8 cellular contexts compared by ENCODE assay signal in the genomic region with DNA sequence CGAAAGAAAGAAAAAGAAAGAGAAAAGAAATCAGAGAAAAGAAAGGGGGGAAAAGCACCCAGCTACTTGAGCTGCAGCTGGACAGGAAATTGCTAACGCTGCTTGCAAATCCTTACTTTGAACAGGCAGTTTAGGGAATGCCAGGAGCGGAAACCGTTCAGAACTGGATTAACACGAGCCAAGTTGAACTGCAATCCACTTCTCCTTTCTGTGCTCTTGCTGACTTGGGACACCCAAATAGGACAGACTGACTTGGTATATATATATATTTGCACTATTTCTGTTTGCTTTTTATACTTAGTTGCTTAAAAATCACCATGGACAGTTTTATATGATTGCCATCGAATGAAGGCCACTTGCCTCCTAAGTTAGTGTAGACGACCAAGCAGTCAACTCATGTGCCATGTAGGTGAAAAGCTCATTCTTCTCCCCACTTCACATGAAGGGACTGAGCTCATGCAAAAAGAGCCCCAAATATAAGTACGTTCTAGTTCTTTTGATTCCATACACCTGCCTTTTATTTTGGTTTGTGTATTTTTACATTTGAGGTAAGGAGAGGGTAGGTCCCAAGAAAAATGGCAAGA. TPM values are rescaled to one million over a fixed set of nuclear protein-coding genes. Genes with fewer than 3 reads are reported as not detected.
DNase-seq lines count a peak whose midpoint lies in the region; ATAC-seq, FAIRE-seq and TF ChIP-seq lines count a peak whose summit lies in the region.

No MANE protein-coding gene starts in this region.

- peak overlapping the region; percentile 63 for H3K4me2 ChIP-seq in K562 (ENCODE audit: insufficient read depth, low read length)

- no peak overlapping the region for H3K4me3 ChIP-seq in CD8-positive, alpha-beta T cell (ENCODE audit: low read depth, low read length)
- H3K4me3 ChIP-seq in K562 (no peak overlapping the region), lung (no peak overlapping the region)

- BruUV-seq in K562 (replicated peaks; lab: Mats Ljungman, UMichigan): no TSS peak

- no peak for ATAC-seq in CD8-positive, alpha-beta T cell
- ATAC-seq in GM21737 (IDR thresholded peaks at IDR 0.05; ENCODE audit: unreplicated experiment) (peak; percentile 8), K562 (no peak; the same call in 2 of the 3 replicates), lung (ENCODE audit: insufficient read depth, low FRiP score) (no peak), GM21526 (IDR thresholded peaks at IDR 0.05; ENCODE audit: low FRiP score, unreplicated experiment) (no peak), GM18511 (IDR thresholded peaks at IDR 0.05; ENCODE audit: unreplicated experiment) (no peak)

- FAIRE-seq in K562 (lab: Jason Lieb, UNC): no peak

- H3K36me3 Mint-ChIP-seq in CD8-positive, alpha-beta T cell: no peaks in the 10 kb centered on the region

- H3K9me3 ChIP-seq in CD8-positive, alpha-beta T cell (ENCODE audit: low read length): no peaks in the 10 kb centered on the region
- H3K9me3 ChIP-seq in K562 (replicated peaks; ENCODE audit: control insufficient read depth, insufficient read depth, low read depth, low read length) (no peaks in the 10 kb centered on the region), lung (ENCODE audit: control insufficient read depth in 2 of 2, insufficient read depth in 1 of 2, low read length in 1 of 2) (no peaks in the 10 kb centered on the region)

- no peaks in the 10 kb centered on the region for H3K9me1 ChIP-seq in K562 (ENCODE audit: control insufficient read depth, insufficient read depth, low read length)

- peak overlapping the region; percentile 36 to 62; a peak in 2 of 4 replicates for H3K9ac ChIP-seq in K562 (ENCODE audit: insufficient read depth in 1 of 2, low read depth in 2 of 2, low read length in 2 of 2)

- H3K27ac ChIP-seq in CD8-positive, alpha-beta T cell (ENCODE audit: low read depth, low read length): no peak overlapping the region
- H3K27ac ChIP-seq in K562 (ENCODE audit: extremely low read depth, low read depth, low read length): peak overlapping the region; percentile 65; the same call in 2 of the 3 replicates
- peak overlapping the region; percentile 69 to 79 for H3K27ac ChIP-seq in lung (ENCODE audit: low read depth in 1 of 2, low read length in 1 of 2)

- TF ChIP-seq RAD21 in K562 (CRISPR knock-in tag; conservative IDR thresholded peaks at IDR 0.05 in 1 of 2, IDR thresholded peaks at IDR 0.05 in 1 of 2): no peak

- POLR2A ChIA-PET in CD8-positive, alpha-beta T cell (lab: Charles Lee): interaction anchor here (0.7 to 1.0 kb wide), 2 partner anchors 11 to 314 kb away, joined by 3 read pairs; no protein-coding TSS in a partner anchor
- POLR2A ChIA-PET in K562 (lab: Yijun Ruan, JAX): interaction anchor here (0.7 kb wide), 1 partner anchor 149 kb away, joined by 3 read pairs; no protein-coding TSS in a partner anchor

- no peaks in the 10 kb centered on the region for H3K79me2 ChIP-seq in K562 (ENCODE audit: control insufficient read depth, insufficient read depth, low read length)

- intact Hi-C loops in CD8-positive, alpha-beta T cell (cut with DNase I, micrococcal nuclease): loop anchor here in 1 of 2 experiments (5.0 kb wide), 1 partner anchor 300 kb away; no protein-coding TSS in a partner anchor
- intact Hi-C loops in K562 (cut with micrococcal nuclease): no loop called here

- in situ Hi-C loops in K562 (cut with MboI): no loop called here

- TF ChIP-seq POLR2A in K562 (conservative IDR thresholded peaks at IDR 0.05): no peak

- 5% methylated on average over 8 of the region's 8 CpGs for WGBS in K562 (ENCODE audit: insufficient coverage, low coverage, missing lambda C conversion rate)
- WGBS in lung, 2 donors: 3 to 17% methylated on average over 8 of the region's 8 CpGs

- no peaks in the 10 kb centered on the region for H3K27me3 ChIP-seq in CD8-positive, alpha-beta T cell (ENCODE audit: insufficient read depth, low read length)
- H3K27me3 ChIP-seq in K562 (ENCODE audit: control insufficient read depth in 2 of 2, insufficient read depth in 2 of 2, low read length in 2 of 2) (no peaks in the 10 kb centered on the region; a peak in 1 of 5 replicates), lung (ENCODE audit: control insufficient read depth, insufficient read depth) (no peaks in the 10 kb centered on the region)

- no peaks in the 10 kb centered on the region for H3K36me3 ChIP-seq in CD8-positive, alpha-beta T cell (ENCODE audit: insufficient read depth, low read length)
- H3K36me3 ChIP-seq in K562 (ENCODE audit: control insufficient read depth, insufficient read depth, low read length): no peaks in the 10 kb centered on the region
- peaks cover 0 to 10% of the 10 kb centered on the region in 2 donors for H3K36me3 ChIP-seq in lung (ENCODE audit: control insufficient read depth in 2 of 2, insufficient read depth in 2 of 2, low read length in 2 of 2)

- peaks cover 21% of the 10 kb centered on the region for H3K4me1 ChIP-seq in CD8-positive, alpha-beta T cell (ENCODE audit: insufficient read depth, low read length)
- peaks cover 0 to 26% of the 10 kb centered on the region in 2 experiments for H3K4me1 ChIP-seq in K562 (replicated peaks in 1 of 2; ENCODE audit: control insufficient read depth in 2 of 2, insufficient read depth in 2 of 2, low read length in 2 of 2)
- H3K4me1 ChIP-seq in lung (ENCODE audit: control insufficient read depth in 2 of 2, insufficient read depth in 2 of 2, low read length in 2 of 2): peaks cover 0 to 14% of the 10 kb centered on the region in 2 donors

- CTCF ChIA-PET in CD8-positive, alpha-beta T cell (lab: Charles Lee): interaction anchor here (1.2 to 2.1 kb wide), 3 partner anchors 16 to 329 kb away, joined by 3 to 8 read pairs (median 5); no protein-coding TSS in a partner anchor
- CTCF ChIA-PET in K562 (lab: Yijun Ruan, JAX; ENCODE audit: low intra/inter-chr PET ratio): no interaction called here

- no peak for TF ChIP-seq CTCF in CD8-positive, alpha-beta T cell (IDR thresholded peaks at IDR 0.05)
- no peak for TF ChIP-seq CTCF in K562 (IDR thresholded peaks at IDR 0.05 in 2 of 3, conservative IDR thresholded peaks at IDR 0.05 in 1 of 3; ENCODE audit: insufficient read depth in 2 of 3, low read depth in 1 of 3, low read length in 3 of 3)
- TF ChIP-seq CTCF in lung (IDR thresholded peaks at IDR 0.05; ENCODE audit: control extremely low read depth, extremely low read depth): no peak

- DNase-seq in CD8-positive, alpha-beta T cell: no peak
- peak; percentile 74 for DNase-seq in NCI-H2196 treated with DMSO at 0.1 percent for 48 hours (lab: John Stamatoyannopoulos, UW; ENCODE audit: unreplicated experiment)
- no peak for DNase-seq in K562 (ENCODE audit: extremely low read depth in 1 of 4, low spot score in 3 of 4)
- DNase-seq in lung (ENCODE audit: low spot score): no peak
- DNase-seq in HuH-7.5 (ENCODE audit: low spot score): no peak

- H2AFZ ChIP-seq in K562 (ENCODE audit: low read depth, low read length): peak overlapping the region; percentile 78

- no peak for TF ChIP-seq EP300 in K562 (IDR thresholded peaks at IDR 0.05; ENCODE audit: low read length)

- no peak overlapping the region for H3K27ac Mint-ChIP-seq in CD8-positive, alpha-beta T cell

- peaks cover 3% of the 10 kb centered on the region for H3K27me3 Mint-ChIP-seq in CD8-positive, alpha-beta T cell (ENCODE audit: low read depth)

- no peaks in the 10 kb centered on the region for H4K20me1 ChIP-seq in K562 (replicated peaks; ENCODE audit: control insufficient read depth, insufficient read depth, low read length)

- no peaks in the 10 kb centered on the region for H3K9me3 Mint-ChIP-seq in CD8-positive, alpha-beta T cell

- H3K4me3 Mint-ChIP-seq in CD8-positive, alpha-beta T cell: peak overlapping the region; percentile 65

- H3K4me1 Mint-ChIP-seq in CD8-positive, alpha-beta T cell (ENCODE audit: low read depth): peaks cover 43% of the 10 kb centered on the region

TF ChIP-seq in K562, 482 proteins besides CTCF, POLR2A, EP300 and RAD21 (continues in another document):
- TF ChIP-seq SPI1 (IDR thresholded peaks at IDR 0.05; ENCODE audit: borderline replicate concordance, low read depth, low read length) (peak; percentile 85), EHMT2 (IDR thresholded peaks at IDR 0.05) (no peak)
- TF ChIP-seq, protein P1, sequence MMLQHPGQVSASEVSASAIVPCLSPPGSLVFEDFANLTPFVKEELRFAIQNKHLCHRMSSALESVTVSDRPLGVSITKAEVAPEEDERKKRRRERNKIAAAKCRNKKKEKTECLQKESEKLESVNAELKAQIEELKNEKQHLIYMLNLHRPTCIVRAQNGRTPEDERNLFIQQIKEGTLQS (IDR thresholded peaks at IDR 0.05): no peak
- TF ChIP-seq, protein P1 (CRISPR knock-in tag; conservative IDR thresholded peaks at IDR 0.05): no peak

RNA-seq across cellular contexts. Expression of a gene that starts 5.5 kb away (rescaled TPM):
- total RNA-seq in CD8-positive, alpha-beta T cell: 1 to 10 TPM; 3.0 to 3.9 TPM
- 0.19 and 0.26 TPM in 2 replicates for total RNA-seq in K562 (2011; cell fraction: chromatin; rRNA removed; ENCODE audit: low replicate concordance)
- not detected in 2 replicates for total RNA-seq in K562 (2011; cell fraction: nucleolus; rRNA removed)
- total RNA-seq in K562 (2011; cell fraction: nucleoplasm; rRNA removed): 0.23 TPM in 1 of 2 replicates, not detected in the other
- total RNA-seq in K562 (2014; rRNA removed) (0.12 TPM in 1 of 2 replicates, not detected in the other), K562 (2014; rRNA removed; fragmentation: Illumina TruSeq; extraction: Trizol) (0.06 TPM in 1 of 2 replicates, not detected in the other), K562 (2015; rRNA removed; fragmentation: Illumina TruSeq; extraction: Trizol) (0.08 and 0.14 TPM in 2 replicates), K562 (2021) (0.47 and 0.60 TPM in 2 replicates), lung (100 to 1,000 TPM; 168 to 187 TPM)
- polyA plus RNA-seq in K562 (2011; rRNA removed) (0.08 and 0.20 TPM in 2 replicates), K562 (2014; fragmentation: Illumina TruSeq; extraction: Trizol) (0.12 and 0.40 TPM in 2 replicates), K562 (2014; fragmentation: Nextera tagmentation; extraction: Ambion mirVana) (under 1 TPM; 0.04 TPM), K562 (2014; rRNA removed) (0.03 and 0.04 TPM in 2 replicates), lung (100 to 1,000 TPM in 1 of 2 donors, 10 to 100 TPM in 1; 37.8 to 141 TPM)
- 0.06 and 0.24 TPM in 2 replicates for polyA plus RNA-seq in K562 (2011; cell fraction: cytosol; rRNA removed)
- polyA plus RNA-seq in K562 (2011; cell fraction: nucleus; rRNA removed): 0.57 and 0.65 TPM in 2 replicates
- polyA plus RNA-seq in K562 (2012): 0.07 and 0.14 TPM in 2 replicates
- 0.18 TPM in 1 of 2 replicates, not detected in the other for polyA minus RNA-seq in K562 (2011; rRNA and poly(A)+ RNA removed)
- not detected in 2 replicates for polyA minus RNA-seq in K562 (2011; cell fraction: cytosol; rRNA and poly(A)+ RNA removed)
- 0.13 and 0.44 TPM in 2 replicates for polyA minus RNA-seq in K562 (2011; cell fraction: nucleus; rRNA and poly(A)+ RNA removed)

Comparison
In these comparisons a context has a peak if more than half of its experiments do, and no peak if none do; other contexts are left out.
1. RNA of a gene that starts 5.5 kb away (total RNA-seq): 168 to 187 TPM in lung; 3.0 to 3.9 TPM in CD8-positive, alpha-beta T cell and 0.06 to 0.60 TPM in K562; every median in the first group is over 10 times any median in the second.